In genomic region chr11:65041206-65042035, GRCh38 we compare ENCODE assay signal across 8 cellular contexts. TPM values are rescaled to one million over a fixed set of nuclear protein-coding genes. Genes with fewer than 3 reads are reported as not detected.
DNase-seq lines count a peak whose midpoint lies in the region; ATAC-seq, FAIRE-seq and TF ChIP-seq lines count a peak whose summit lies in the region.

Gene SAC3D1 (plus strand): TSS chr11:65041210. CDS start chr11:65041293, 83 bp downstream.

- peak; percentile 43 for FAIRE-seq in endothelial cell of umbilical vein (lab: Jason Lieb, UNC)

- H3K9ac ChIP-seq in endothelial cell of umbilical vein (replicated peaks; ENCODE audit: extremely low read depth, insufficient read depth, low read length): peak within 1 kb of the TSS; percentile 74

- H3K4me1 ChIP-seq in endothelial cell of umbilical vein (ENCODE audit: control insufficient read depth, extremely low read depth, insufficient read depth, low read length): peaks cover 9% of the 10 kb centered on the region

- H3K27ac Mint-ChIP-seq in activated CD4-positive, alpha-beta T cell treated with anti-CD3 and anti-CD28 coated beads for 36 hours: peak within 1 kb of the TSS; percentile 95

- peak within 1 kb of the TSS; percentile 86 for H3K4me3 Mint-ChIP-seq in activated CD4-positive, alpha-beta T cell treated with anti-CD3 and anti-CD28 coated beads for 36 hours

- peak; percentile 65 for ATAC-seq in activated CD4-positive, alpha-beta T cell treated with anti-CD3 and anti-CD28 coated beads for 36 hours

- peak within 1 kb of the TSS; percentile 92 for H3K27ac ChIP-seq in WERI-Rb-1
- peak within 1 kb of the TSS; percentile 66 for H3K27ac ChIP-seq in endothelial cell of umbilical vein (ENCODE audit: insufficient read depth, low read depth, low read length)

- no peaks in the 10 kb centered on the region for H3K79me2 ChIP-seq in endothelial cell of umbilical vein (ENCODE audit: control insufficient read depth, insufficient read depth, low read length)

- peaks cover 21% of the 10 kb centered on the region for H3K4me1 Mint-ChIP-seq in activated CD4-positive, alpha-beta T cell treated with anti-CD3 and anti-CD28 coated beads for 36 hours

- peak within 1 kb of the TSS; percentile 97 for H2AFZ ChIP-seq in endothelial cell of umbilical vein (ENCODE audit: low read depth, low read length)

- no TSS peak for BruUV-seq in endothelial cell of umbilical vein (replicated peaks; lab: Mats Ljungman, UMichigan)

- H3K36me3 Mint-ChIP-seq in activated CD4-positive, alpha-beta T cell treated with anti-CD3 and anti-CD28 coated beads for 36 hours (ENCODE audit: low read depth): peaks cover 6% of the 10 kb centered on the region

- CTCF ChIA-PET in activated CD4-positive, alpha-beta T cell treated with anti-CD3 and anti-CD28 coated beads for 36 hours (lab: Charles Lee): interaction anchor here (1.0 kb wide), 1 partner anchor 15 kb away, joined by 4 read pairs; no protein-coding TSS in a partner anchor
- CTCF ChIA-PET in endothelial cell of umbilical vein (lab: Charles Lee): interaction anchor here (0.6 to 2.1 kb wide), 3 partner anchors 13 to 27 kb away, joined by 3 to 6 read pairs (median 5); partner anchors contain the start of genes ARL2 and SNX15

- H3K27me3 ChIP-seq in H7 (ENCODE audit: control insufficient read depth, insufficient read depth, low read length) (no peaks in the 10 kb centered on the region), WERI-Rb-1 (ENCODE audit: insufficient read depth, low read depth, severe bottlenecking) (no peaks in the 10 kb centered on the region), endothelial cell of umbilical vein (ENCODE audit: control insufficient read depth in 2 of 2, insufficient read depth in 2 of 2, low read length in 2 of 2) (no peaks in the 10 kb centered on the region)

- peak; percentile 67 for TF ChIP-seq POLR2A in endothelial cell of umbilical vein (IDR thresholded peaks at IDR 0.05; ENCODE audit: low read depth, low read length)

- no peaks in the 10 kb centered on the region for H3K9me3 Mint-ChIP-seq in activated CD4-positive, alpha-beta T cell treated with anti-CD3 and anti-CD28 coated beads for 36 hours (ENCODE audit: low read depth)

- no peaks in the 10 kb centered on the region for H3K27me3 Mint-ChIP-seq in activated CD4-positive, alpha-beta T cell treated with anti-CD3 and anti-CD28 coated beads for 36 hours

- POLR2A ChIA-PET in activated CD4-positive, alpha-beta T cell treated with anti-CD3 and anti-CD28 coated beads for 36 hours (lab: Charles Lee): interaction anchor here (0.8 kb wide), 1 partner anchor 27 kb away, joined by 3 read pairs; no protein-coding TSS in a partner anchor
- POLR2A ChIA-PET in endothelial cell of umbilical vein (lab: Charles Lee): interaction anchor here (1.0 kb wide), 1 partner anchor 27 kb away, joined by 3 read pairs; the partner anchor contains the start of gene ARL2

- H4K20me1 ChIP-seq in endothelial cell of umbilical vein (replicated peaks; ENCODE audit: control insufficient read depth, extremely low read depth, insufficient read depth, low read length): no peaks in the 10 kb centered on the region

- H3K9me3 ChIP-seq in WERI-Rb-1 (ENCODE audit: severe bottlenecking) (no peaks in the 10 kb centered on the region), endothelial cell of umbilical vein (replicated peaks; ENCODE audit: control insufficient read depth, insufficient read depth, low read length) (no peaks in the 10 kb centered on the region)

- intact Hi-C loops in activated CD4-positive, alpha-beta T cell treated with anti-CD3 and anti-CD28 coated beads for 36 hours (cut with DNase I, micrococcal nuclease): loop anchor here (1.0 to 5.0 kb wide), 17 partner anchors 27 to 725 kb away; partner anchors contain the start of genes CDCA5 (in 2 of the 2), ZFPL1 (in 2 of the 2), ZNHIT2 (in 2 of the 2) and ARL2 (in 1 of the 2)
- intact Hi-C loops in endothelial cell of umbilical vein (cut with micrococcal nuclease): loop anchor here (2.0 kb wide), 1 partner anchor 69 kb away; the partner anchor contains the start of gene TM7SF2

- H3K9me1 ChIP-seq in endothelial cell of umbilical vein (replicated peaks; ENCODE audit: control insufficient read depth, extremely low read depth, insufficient read depth, low read length): no peaks in the 10 kb centered on the region

- peak; percentile 78 for DNase-seq in activated CD4-positive, alpha-beta T cell treated with anti-CD3 and anti-CD28 coated beads for 36 hours
- no peak for DNase-seq in activated CD4-positive, alpha-beta T cell treated with anti-CD3 and anti-CD28 coated beads for 1 hour
- peak; percentile 93 for DNase-seq in H7
- no peak for DNase-seq in LHCN-M2 (ENCODE audit: low read depth)
- DNase-seq in WERI-Rb-1: peak; percentile 70
- DNase-seq in endothelial cell of umbilical vein (ENCODE audit: low read depth, low spot score): peak; percentile 78
- no peak for DNase-seq in myocyte (ENCODE audit: low read depth)
- DNase-seq in ureter (ENCODE audit: low spot score): peak; percentile 62

- H3K4me2 ChIP-seq in endothelial cell of umbilical vein (ENCODE audit: insufficient read depth, low read length): peak within 1 kb of the TSS; percentile 56

- dilution Hi-C loops in endothelial cell of umbilical vein (cut with MboI; ENCODE audit: extremely low pct_ligation_motif_present, low sequenced_read_pairs): no loop called here

- H3K36me3 ChIP-seq in H7 (replicated peaks; ENCODE audit: control insufficient read depth, insufficient read depth, low read length) (peaks cover 7% of the 10 kb centered on the region), WERI-Rb-1 (peaks cover 53% of the 10 kb centered on the region), endothelial cell of umbilical vein (ENCODE audit: control insufficient read depth in 2 of 2, extremely low read depth in 1 of 2, insufficient read depth in 2 of 2, low read length in 2 of 2) (peaks cover 2 to 13% of the 10 kb centered on the region in 2 experiments)

- H3K4me3 ChIP-seq in H7 (ENCODE audit: insufficient read depth, low read depth, low read length): peak within 1 kb of the TSS; percentile 82
- peak within 1 kb of the TSS; percentile 77 for H3K4me3 ChIP-seq in WERI-Rb-1 (ENCODE audit: low read depth, low read length)
- H3K4me3 ChIP-seq in endothelial cell of umbilical vein (replicated peaks in 1 of 3; ENCODE audit: insufficient read depth in 1 of 3, low read depth in 1 of 3, low read length in 3 of 3): peak within 1 kb of the TSS; percentile 44 to 62 (median 58)

- no peak for TF ChIP-seq CTCF in WERI-Rb-1 (IDR thresholded peaks at IDR 0.05; ENCODE audit: low read depth, low read length)
- no peak for TF ChIP-seq CTCF in endothelial cell of umbilical vein (IDR thresholded peaks at IDR 0.05; ENCODE audit: extremely low read depth in 1 of 2, insufficient read depth in 1 of 2, low read depth in 1 of 2, low read length in 2 of 2)

TF ChIP-seq in endothelial cell of umbilical vein, 7 proteins besides CTCF, POLR2A, EP300 and RAD21:
- TF ChIP-seq GATA2 (IDR thresholded peaks at IDR 0.05; ENCODE audit: insufficient read depth, insufficient read length, low read depth, low read length) (no peak), EZH2 (IDR thresholded peaks at IDR 0.05; ENCODE audit: borderline replicate concordance, low read depth, low read length, severe bottlenecking) (no peak), POLR2AphosphoS5 (IDR thresholded peaks at IDR 0.05; ENCODE audit: insufficient read depth, low read depth, low read length) (peak; percentile 75)

RNA-seq across cellular contexts. Expression of gene SAC3D1, which starts in this region (rescaled TPM):
- total RNA-seq in activated CD4-positive, alpha-beta T cell treated with anti-CD3 and anti-CD28 coated beads for 36 hours: 10 to 100 TPM; 10.5 to 12.1 TPM
- 15.4 TPM in 2 replicates for total RNA-seq in H7 (2014; rRNA removed; shearing (Covaris generic))
- 21.7 and 23.5 TPM in 2 replicates for total RNA-seq in LHCN-M2 (2014; rRNA removed)
- 16.2 TPM for polyA plus RNA-seq in LHCN-M2 (2012)
- 16.6 and 18.0 TPM in 2 replicates for total RNA-seq in endothelial cell of umbilical vein
- 17.0 and 22.2 TPM in 2 replicates for polyA plus RNA-seq in endothelial cell of umbilical vein
- polyA plus RNA-seq in endothelial cell of umbilical vein (2011; cell fraction: cytosol; rRNA removed): 11.5 and 14.9 TPM in 2 replicates
- polyA plus RNA-seq in endothelial cell of umbilical vein (2011; cell fraction: nucleus; rRNA removed): 5.8 and 6.4 TPM in 2 replicates
- polyA plus RNA-seq in endothelial cell of umbilical vein (2012): 8.9 and 10.4 TPM in 2 replicates
- polyA minus RNA-seq in endothelial cell of umbilical vein: 3.3 and 4.1 TPM in 2 replicates
- polyA minus RNA-seq in endothelial cell of umbilical vein (2011; cell fraction: cytosol; rRNA and poly(A)+ RNA removed): 45.5 TPM
- polyA minus RNA-seq in endothelial cell of umbilical vein (2011; cell fraction: nucleus; rRNA and poly(A)+ RNA removed): 1.4 and 1.8 TPM in 2 replicates
- total RNA-seq in myocyte: 20.4 and 32.5 TPM in 2 replicates
- 13.7 TPM for polyA plus RNA-seq in myocyte (2012)
- total RNA-seq in ureter: 4.5 TPM

Comparison
In these comparisons a context has a peak if more than half of its experiments do, and no peak if none do; other contexts are left out.
1. DNase-seq: peak in activated CD4-positive, alpha-beta T cell treated with anti-CD3 and anti-CD28 coated beads for 36 hours (single experiment), H7 (single experiment), WERI-Rb-1 (single experiment), endothelial cell of umbilical vein (single experiment) and ureter (single experiment); none in activated CD4-positive, alpha-beta T cell treated with anti-CD3 and anti-CD28 coated beads for 1 hour (single experiment), LHCN-M2 (single experiment) and myocyte (single experiment).
2. Peak in every context shown above with its lines, with median percentiles within 50 percentile points of each other: H3K4me3 ChIP-seq.